8 cellular contexts compared by ENCODE assay signal in genomic region chr22:40635940-40636379, GRCh38. TPM values are rescaled to one million over a fixed set of nuclear protein-coding genes. Genes with fewer than 3 reads are reported as not detected.
DNase-seq lines count a peak whose midpoint lies in the region; ATAC-seq and TF ChIP-seq lines count a peak whose summit lies in the region.

No MANE protein-coding gene starts in this region.

- H3K4me3 Mint-ChIP-seq in effector memory CD8-positive, alpha-beta T cell: peak overlapping the region; percentile 80 to 86
- H3K4me3 Mint-ChIP-seq in naive thymus-derived CD8-positive, alpha-beta T cell: peak overlapping the region; percentile 79 to 97 (median 92)

- H3K27ac Mint-ChIP-seq in effector memory CD8-positive, alpha-beta T cell: peak overlapping the region; percentile 93 to 97
- H3K27ac Mint-ChIP-seq in naive thymus-derived CD8-positive, alpha-beta T cell: peak overlapping the region in 9 of 10 donors; percentile 37 to 95 (median 91)

- peak in 1 of 2 experiments; percentile 40 for DNase-seq in HAP-1 (ENCODE audit: low spot score in 2 of 2)
- DNase-seq in Peyer's patch: no peak
- DNase-seq in effector memory CD8-positive, alpha-beta T cell: peak in 1 of 3 experiments; percentile 8
- peak in 2 of 10 donors; percentile 3 to 20 for DNase-seq in naive thymus-derived CD8-positive, alpha-beta T cell
- DNase-seq in activated effector memory CD4-positive, alpha-beta T cell treated with anti-CD3 and anti-CD28 coated beads, Interleukin-2, amount 50 U/mL, for 16 hours: no peak
- DNase-seq in NCI-H187 treated with DMSO at 0.1 percent for 48 hours (lab: John Stamatoyannopoulos, UW): no peak

- peaks cover 35 to 44% of the 10 kb centered on the region in 2 donors for H3K4me1 Mint-ChIP-seq in effector memory CD8-positive, alpha-beta T cell (ENCODE audit: low read depth in 2 of 2)
- H3K4me1 Mint-ChIP-seq in naive thymus-derived CD8-positive, alpha-beta T cell: peaks cover 24 to 49% (median 44%) of the 10 kb centered on the region in 4 donors

- peak overlapping the region; percentile 91 to 96 (median 94) for H3K27ac ChIP-seq in Peyer's patch

- H3K9ac ChIP-seq in ES-I3 (ENCODE audit: low read depth, low read length): peak overlapping the region; percentile 84

- H3K4me1 ChIP-seq in ES-I3 (ENCODE audit: insufficient read depth, low read length) (0 out of 2 replicates have a peak, but pooled peaks cover 8% of the 10 kb centered on the region), HAP-1 (peaks cover 15% of the 10 kb centered on the region), Peyer's patch (peaks cover 0 to 34% (median 6%) of the 10 kb centered on the region in 4 donors)

- POLR2A ChIA-PET in naive thymus-derived CD8-positive, alpha-beta T cell (lab: Charles Lee): interaction anchor here (0.5 to 1.9 kb wide), 7 partner anchors 97 to 592 kb away, joined by 3 to 17 read pairs (median 3); partner anchors contain the start of gene ST13

- H3K9me3 Mint-ChIP-seq in effector memory CD8-positive, alpha-beta T cell: no peaks in the 10 kb centered on the region
- H3K9me3 Mint-ChIP-seq in naive thymus-derived CD8-positive, alpha-beta T cell: no peaks in the 10 kb centered on the region

- no peak for TF ChIP-seq CTCF in Peyer's patch (IDR thresholded peaks at IDR 0.05)

- TF ChIP-seq POLR2A in Peyer's patch (IDR thresholded peaks at IDR 0.05): no peak

- peaks cover 9% of the 10 kb centered on the region for H3K36me3 Mint-ChIP-seq in effector memory CD8-positive, alpha-beta T cell (ENCODE audit: insufficient read depth)
- no peaks in the 10 kb centered on the region for H3K36me3 Mint-ChIP-seq in naive thymus-derived CD8-positive, alpha-beta T cell

- H3K9me3 ChIP-seq in ES-I3 (ENCODE audit: control insufficient read depth, insufficient read depth, low read length): no peaks in the 10 kb centered on the region
- H3K9me3 ChIP-seq in HAP-1: no peaks in the 10 kb centered on the region
- H3K9me3 ChIP-seq in Peyer's patch: no peaks in the 10 kb centered on the region

- H3K4me3 ChIP-seq in HAP-1: peak overlapping the region; percentile 81
- H3K4me3 ChIP-seq in Peyer's patch: peak overlapping the region; percentile 76 to 98 (median 96)

- H3K36me3 ChIP-seq in ES-I3 (ENCODE audit: insufficient read depth, low read length): no peaks in the 10 kb centered on the region
- H3K36me3 ChIP-seq in HAP-1 (replicated peaks): no peaks in the 10 kb centered on the region; the same call in 1 of the 2 replicates
- H3K36me3 ChIP-seq in Peyer's patch: no peaks in the 10 kb centered on the region

- H3K27me3 Mint-ChIP-seq in effector memory CD8-positive, alpha-beta T cell: no peaks in the 10 kb centered on the region
- H3K27me3 Mint-ChIP-seq in naive thymus-derived CD8-positive, alpha-beta T cell: no peaks in the 10 kb centered on the region

- in situ Hi-C loops in HAP-1 (cut with MboI; ENCODE audit: low sequenced_read_pairs): no loop called here

- ATAC-seq in effector memory CD8-positive, alpha-beta T cell (replicated peaks): no peak
- ATAC-seq in naive thymus-derived CD8-positive, alpha-beta T cell: peak in 1 of 2 donors; percentile 1
- ATAC-seq in GM21447 (IDR thresholded peaks at IDR 0.05; ENCODE audit: unreplicated experiment): no peak

- H3K27me3 ChIP-seq in HAP-1 (ENCODE audit: low read depth) (no peaks in the 10 kb centered on the region), Peyer's patch (no peaks in the 10 kb centered on the region)

RNA-seq across cellular contexts. Expression of gene MRTFA, which starts 0.6 kb away (rescaled TPM):
- 10 to 100 TPM; 36.3 to 98.2 (median 78.1) TPM for total RNA-seq in Peyer's patch
- total RNA-seq in naive thymus-derived CD8-positive, alpha-beta T cell: 100 to 1,000 TPM; 120 to 122 TPM
- 10 to 100 TPM; 10.7 to 31.0 (median 21.8) TPM for polyA plus RNA-seq in naive thymus-derived CD8-positive, alpha-beta T cell

RNA-seq across cellular contexts. Expression of gene MCHR1, which starts 43.3 kb away (rescaled TPM):
- not detected for total RNA-seq in Peyer's patch
- total RNA-seq in naive thymus-derived CD8-positive, alpha-beta T cell: not detected
- under 1 TPM in 1 of 3 donors, not detected in 2; 0.16 TPM for polyA plus RNA-seq in naive thymus-derived CD8-positive, alpha-beta T cell
